9 cellular contexts compared by ENCODE assay signal in the genomic region with DNA sequence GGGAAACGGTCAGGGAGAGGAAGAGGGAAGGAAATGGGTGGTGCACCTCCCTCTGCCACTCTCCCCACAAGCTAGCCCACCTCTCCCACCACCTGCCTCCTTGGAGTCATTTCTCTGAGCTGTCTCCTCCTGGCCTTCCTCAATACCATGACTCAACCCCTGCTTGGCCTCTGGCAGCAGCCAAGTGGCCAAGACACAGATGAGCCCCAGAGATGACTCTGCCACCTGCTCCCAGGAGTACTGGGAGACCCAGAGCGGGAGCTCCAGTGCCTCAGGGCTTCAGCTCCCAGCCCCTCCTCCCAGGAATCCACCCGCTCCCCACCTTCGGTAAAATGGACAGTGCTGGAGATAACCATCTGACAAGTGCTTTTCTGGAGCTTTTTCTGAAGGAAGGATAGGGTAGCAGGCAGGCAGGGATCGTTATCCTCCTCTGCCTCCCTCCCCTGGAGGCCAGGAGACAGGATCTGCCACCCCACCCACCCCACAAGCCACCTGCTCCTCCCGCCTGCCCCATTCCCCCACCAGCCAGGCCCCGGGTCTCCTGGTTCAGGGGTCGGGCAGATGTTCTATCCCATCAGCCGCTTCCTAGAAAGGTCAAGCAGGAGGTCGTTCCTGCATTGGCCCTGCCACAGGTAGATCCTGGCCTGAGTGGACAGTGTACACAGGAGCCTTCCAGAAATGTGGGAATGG. TPM values are rescaled to one million over a fixed set of nuclear protein-coding genes. Genes with fewer than 3 reads are reported as not detected.
DNase-seq lines count a peak whose midpoint lies in the region; ATAC-seq and TF ChIP-seq lines count a peak whose summit lies in the region.
"Had no signal": no experiment of that assay in that cellular context is flagged by ENCODE, and none has a peak within 500 bp of the region (broad histone marks: within the 10 kb centered on the region; RNA-seq: fewer than 3 reads in every experiment).

No MANE protein-coding gene starts in this region.

- ATAC-seq in SK-N-SH treated with all-trans-retinoic acid at 6 μM for 48 hours (no peak), foreskin keratinocyte (peak; percentile 29)

- H3K36me3 ChIP-seq in SK-N-SH (replicated peaks in 1 of 2; ENCODE audit: control insufficient read depth in 1 of 2, insufficient read depth in 2 of 2, low read length in 1 of 2) (peaks cover 13 to 23% of the 10 kb centered on the region in 2 experiments), tibial nerve (peaks cover 0 to 23% (median 0%) of the 10 kb centered on the region in 3 donors)

- H3K9me3 ChIP-seq in SK-N-SH (no peaks in the 10 kb centered on the region), tibial nerve (no peaks in the 10 kb centered on the region)

- no peaks in the 10 kb centered on the region for H3K36me3 Mint-ChIP-seq in immature natural killer cell

- no peak overlapping the region for H2AFZ ChIP-seq in SK-N-SH (ENCODE audit: low read depth)

- H3K4me3 ChIP-seq in SK-N-SH (ENCODE audit: low read depth in 2 of 2, low read length in 1 of 2) (no peak overlapping the region), tibial nerve (peak overlapping the region in 2 of 4 donors; percentile 15 to 54)

- no peak overlapping the region for H3K4me3 Mint-ChIP-seq in immature natural killer cell

- CTCF ChIA-PET in SK-N-SH (lab: Yijun Ruan, JAX) = interaction anchor here (0.7 to 1.4 kb wide), 3 partner anchors 39 to 116 kb away, joined by 3 to 5 read pairs (median 3); no protein-coding TSS in a partner anchor

- no peaks in the 10 kb centered on the region for H4K20me1 ChIP-seq in SK-N-SH (ENCODE audit: insufficient read depth)

- H3K9me3 Mint-ChIP-seq in immature natural killer cell = no peaks in the 10 kb centered on the region

- H3K79me2 ChIP-seq in SK-N-SH (ENCODE audit: insufficient read depth) = peaks cover 51% of the 10 kb centered on the region

- POLR2A ChIA-PET in SK-N-SH (lab: Yijun Ruan, JAX) = no interaction called here

- 67% methylated on average over 9 of the region's 10 CpGs for WGBS in SK-N-SH (ENCODE audit: low lambda C conversion rate)
- 68 to 73% methylated on average over 9 to 10 of the region's 10 CpGs for WGBS in tibial nerve, 2 donors

- H3K4me2 ChIP-seq in SK-N-SH = peak overlapping the region; percentile 99

- peaks cover 0 to 5% (median 4%) of the 10 kb centered on the region in 3 donors for H3K27me3 Mint-ChIP-seq in immature natural killer cell (ENCODE audit: low read depth in 3 of 3)

- H3K4me1 Mint-ChIP-seq in immature natural killer cell = no peaks in the 10 kb centered on the region

- no peak for TF ChIP-seq POLR2A in tibial nerve (IDR thresholded peaks at IDR 0.05)

- no peak overlapping the region for H3K9ac ChIP-seq in SK-N-SH

- TF ChIP-seq EP300 in SK-N-SH (IDR thresholded peaks at IDR 0.05; ENCODE audit: borderline replicate concordance in 1 of 2, low read depth in 1 of 2, low read length in 1 of 2) (no peak), tibial nerve (IDR thresholded peaks at IDR 0.05) (no peak)

- no peaks in the 10 kb centered on the region for H3K27me3 ChIP-seq in SK-N-SH (ENCODE audit: insufficient read depth)
- no peaks in the 10 kb centered on the region for H3K27me3 ChIP-seq in foreskin keratinocyte
- H3K27me3 ChIP-seq in tibial nerve = no peaks in the 10 kb centered on the region

- peaks cover 15 to 23% of the 10 kb centered on the region in 2 experiments; a peak in 3 of 4 replicates for H3K4me1 ChIP-seq in SK-N-SH (ENCODE audit: control insufficient read depth in 1 of 2, insufficient read depth in 2 of 2, low read depth in 1 of 2, low read length in 1 of 2)
- peaks cover 14% of the 10 kb centered on the region for H3K4me1 ChIP-seq in foreskin keratinocyte
- peaks cover 0 to 68% (median 41%) of the 10 kb centered on the region in 4 donors for H3K4me1 ChIP-seq in tibial nerve

- H3K27ac ChIP-seq in SK-N-SH (ENCODE audit: low read depth in 2 of 2, low read length in 1 of 2) (peak overlapping the region in 1 of 2 experiments; percentile 84; a peak in 2 of 4 replicates), foreskin keratinocyte (peak overlapping the region; percentile 79), tibial nerve (peak overlapping the region; percentile 89 to 99 (median 94))
- H3K27ac ChIP-seq: 22Rv1 had no signal

- H3K9me2 ChIP-seq in SK-N-SH = no peaks in the 10 kb centered on the region

- peaks cover 25% of the 10 kb centered on the region for H3F3A ChIP-seq in SK-N-SH (replicated peaks; ENCODE audit: insufficient read depth)

- TF ChIP-seq RAD21 in SK-N-SH (IDR thresholded peaks at IDR 0.05; ENCODE audit: low read length) = no peak

- no peak overlapping the region for H3K27ac Mint-ChIP-seq in immature natural killer cell

- DNase-seq in SK-N-SH = no peak
- peak in 1 of 2 donors; percentile 71 for DNase-seq in foreskin keratinocyte
- no peak for DNase-seq in tibial nerve (ENCODE audit: low spot score in 2 of 2)
- no peak for DNase-seq in immature natural killer cell
- DNase-seq in DMS53 treated with DMSO at 0.1 percent for 48 hours (lab: John Stamatoyannopoulos, UW; ENCODE audit: unreplicated experiment) = no peak
- DNase-seq: occipital lobe had no signal

- no peak for TF ChIP-seq CTCF in SK-N-SH (IDR thresholded peaks at IDR 0.05)
- TF ChIP-seq CTCF in foreskin keratinocyte (conservative IDR thresholded peaks at IDR 0.05) = no peak
- no peak for TF ChIP-seq CTCF in tibial nerve (IDR thresholded peaks at IDR 0.05)

TF ChIP-seq in SK-N-SH, 30 proteins besides CTCF, POLR2A, EP300 and RAD21:
- TF ChIP-seq POLR2AphosphoS5 (IDR thresholded peaks at IDR 0.05; ENCODE audit: low read depth, low read length) (no peak), TCF12 (IDR thresholded peaks at IDR 0.05) (peak; percentile 75), TAF1 (IDR thresholded peaks at IDR 0.05; ENCODE audit: borderline replicate concordance, low read depth, low read length) (no peak), FOSL2 (IDR thresholded peaks at IDR 0.05; ENCODE audit: borderline replicate concordance, low read depth) (0 out of 2 replicates have a peak, but pooled peaks have one; percentile 38)
TF ChIP-seq in SK-N-SH: peak in this region for 2.

TF ChIP-seq in SK-N-SH treated with all-trans-retinoic acid at 6 μM for 48 hours, 23 proteins besides CTCF, POLR2A, EP300 and RAD21:
- TF ChIP-seq ESRRG (CRISPR knock-in tag; IDR thresholded peaks at IDR 0.05) = no peak

RNA-seq across cellular contexts. Expression of gene S100A16, which starts 2.5 kb away (rescaled TPM):
- polyA plus RNA-seq in SK-N-SH (2012; rRNA removed) (512 and 521 TPM in 2 replicates), foreskin keratinocyte (1,700 and 1,899 TPM in 2 replicates), immature natural killer cell (not detected)
- 347 and 466 TPM in 2 replicates for polyA plus RNA-seq in SK-N-SH (2012; cell fraction: cytosol; rRNA removed)
- polyA plus RNA-seq in SK-N-SH (2012; cell fraction: nucleus; rRNA removed) = 144 and 169 TPM in 2 replicates
- total RNA-seq in foreskin keratinocyte (1,000 and 1,238 TPM in 2 replicates), tibial nerve (100 to 1,000 TPM in 2 of 4 donors, 10 to 100 TPM in 2; 45.5 to 120 (median 77.1) TPM)

RNA-seq across cellular contexts. Expression of gene S100A14, which starts 5.6 kb away (rescaled TPM):
- 0.15 TPM in 1 of 2 replicates, not detected in the other for polyA plus RNA-seq in SK-N-SH (2012; rRNA removed)
- 0.07 TPM in 1 of 2 replicates, not detected in the other for polyA plus RNA-seq in SK-N-SH (2012; cell fraction: cytosol; rRNA removed)
- polyA plus RNA-seq in SK-N-SH (2012; cell fraction: nucleus; rRNA removed) = 0.39 TPM in 1 of 2 replicates, not detected in the other
- 1,158 and 1,223 TPM in 2 replicates for total RNA-seq in foreskin keratinocyte
- polyA plus RNA-seq in foreskin keratinocyte = 2,222 and 2,480 TPM in 2 replicates
- 10 to 100 TPM in 1 of 4 donors, not detected in 3; 15.3 TPM for total RNA-seq in tibial nerve
- polyA plus RNA-seq in immature natural killer cell = not detected
- total RNA-seq: SK-MEL-5 had no signal

RNA-seq across cellular contexts. Expression of gene S100A13, which starts 16.8 kb away (rescaled TPM):
- polyA plus RNA-seq in SK-N-SH (2012; rRNA removed) = 12.3 and 17.1 TPM in 2 replicates
- 11.4 and 14.2 TPM in 2 replicates for polyA plus RNA-seq in SK-N-SH (2012; cell fraction: cytosol; rRNA removed)
- polyA plus RNA-seq in SK-N-SH (2012; cell fraction: nucleus; rRNA removed) = 41.5 and 44.3 TPM in 2 replicates
- total RNA-seq in foreskin keratinocyte = 162 and 167 TPM in 2 replicates
- polyA plus RNA-seq in foreskin keratinocyte = 253 and 268 TPM in 2 replicates
- total RNA-seq in tibial nerve = 100 to 1,000 TPM in 3 of 4 donors, 10 to 100 TPM in 1; 74.4 to 151 (median 121) TPM
- 1 to 10 TPM; 1.5 to 9.7 (median 3.7) TPM for polyA plus RNA-seq in immature natural killer cell

RNA-seq across cellular contexts. Expression of gene S100A1, which starts 17.8 kb away (rescaled TPM):
- polyA plus RNA-seq in SK-N-SH (2012; rRNA removed) (0.18 TPM in 1 of 2 replicates, not detected in the other), foreskin keratinocyte (0.22 TPM in 1 of 2 replicates, not detected in the other), immature natural killer cell (not detected)
- 0.10 and 0.14 TPM in 2 replicates for polyA plus RNA-seq in SK-N-SH (2012; cell fraction: cytosol; rRNA removed)
- polyA plus RNA-seq in SK-N-SH (2012; cell fraction: nucleus; rRNA removed) = 0.11 and 0.21 TPM in 2 replicates
- total RNA-seq in foreskin keratinocyte (not detected in 2 replicates), tibial nerve (100 to 1,000 TPM in 1 of 4 donors, 10 to 100 TPM in 3; 41.4 to 102 (median 69.2) TPM)

RNA-seq across cellular contexts. Expression of gene CHTOP, which starts 23.4 kb away (rescaled TPM):
- polyA plus RNA-seq in SK-N-SH (2012; rRNA removed) = 76.7 and 84.9 TPM in 2 replicates
- polyA plus RNA-seq in SK-N-SH (2012; cell fraction: cytosol; rRNA removed) = 63.8 and 71.2 TPM in 2 replicates
- 96.8 and 111 TPM in 2 replicates for polyA plus RNA-seq in SK-N-SH (2012; cell fraction: nucleus; rRNA removed)
- total RNA-seq in foreskin keratinocyte = 53.9 and 62.0 TPM in 2 replicates
- polyA plus RNA-seq in foreskin keratinocyte = 70.7 and 82.0 TPM in 2 replicates
- total RNA-seq in tibial nerve = 10 to 100 TPM; 49.0 to 66.6 (median 56.5) TPM
- polyA plus RNA-seq in immature natural killer cell = 10 to 100 TPM; 37.5 to 70.8 (median 63.1) TPM

Comparison
In these comparisons a context has a peak if more than half of its experiments do, and no peak if none do; other contexts are left out.
1. RNA of gene S100A16, which starts 2.5 kb away (polyA plus RNA-seq): 1,700 to 1,899 TPM in foreskin keratinocyte and 144 to 521 TPM in SK-N-SH; not detected in immature natural killer cell; every median in the first group is over 100 times any median in the second.
2. RNA of gene S100A14, which starts 5.6 kb away (polyA plus RNA-seq): 2,222 to 2,480 TPM in foreskin keratinocyte; 0.07 to 0.39 TPM in SK-N-SH and not detected in immature natural killer cell; every median in the first group is over 1,000 times any median in the second.